ENCODE assay signal across 17 cellular contexts in the genomic region with DNA sequence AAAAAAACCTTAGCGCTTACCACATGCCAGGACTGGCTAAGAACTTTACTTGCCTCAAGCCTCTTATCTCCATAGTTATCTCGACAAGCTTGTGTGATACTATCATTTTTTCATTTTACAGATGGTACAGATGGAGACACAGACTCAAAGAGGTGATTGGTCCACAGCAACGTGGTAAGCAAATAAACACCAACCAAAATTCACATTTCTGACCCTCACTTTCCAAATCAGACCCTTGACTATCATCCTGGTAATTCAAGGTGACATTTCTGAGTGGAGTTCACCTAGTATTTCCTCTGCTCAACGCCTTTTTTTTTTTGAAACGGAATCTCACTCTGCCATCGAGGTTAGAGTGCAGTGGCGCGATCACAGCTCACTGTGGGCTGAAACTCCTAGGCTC.
"Had no signal": no experiment of that assay in that cellular context is flagged by ENCODE, and none has a peak within 500 bp of the region (broad histone marks: within the 10 kb centered on the region; RNA-seq: fewer than 3 reads in every experiment).

No MANE protein-coding gene starts in this region.

- H3K36me3 ChIP-seq: colonic mucosa, esophagus squamous epithelium, spleen, tibial artery had no signal

- H3K9me3 ChIP-seq: colonic mucosa, esophagus squamous epithelium, mucosa of descending colon, tibial artery had no signal

- H3K4me2 ChIP-seq: hepatocyte had no signal

- ATAC-seq: foreskin keratinocyte; mucosa of descending colon; naive thymus-derived CD8-positive, alpha-beta T cell; sciatic nerve; stimulated activated memory B cell treated with anti-CD40 and anti-IgM and Interleukin-4, amounts not matched to agents 10 μg/mL and 1 μg/mL and 100 μg/mL, for 72 hours had no signal

- H2AFZ ChIP-seq: hepatocyte had no signal

- H3K27me3 Mint-ChIP-seq: progenitor cell of endocrine pancreas; stimulated activated memory B cell treated with anti-CD40 and anti-IgM and Interleukin-4, amounts not matched to agents 10 μg/mL and 1 μg/mL and 100 μg/mL, for 72 hours; stimulated activated naive CD8-positive, alpha-beta T cell treated with anti-CD3 and anti-CD28 coated beads, Interleukin-15, Interleukin-2, amounts not matched to agents 100 ng/mL and 50 ng/mL, for 24 hours had no signal

- H3K27me3 ChIP-seq: colonic mucosa, esophagus squamous epithelium, foreskin keratinocyte, hepatocyte, spleen, tibial artery had no signal

- DNase-seq: colonic mucosa; esophagus squamous epithelium; foreskin keratinocyte; mucosa of descending colon; naive thymus-derived CD8-positive, alpha-beta T cell; retina; spleen; stimulated activated CD4-positive, alpha-beta T cell treated with anti-CD3 and anti-CD28 coated beads, Interleukin-15, amount 100 ng/mL, for 24 hours; stimulated activated CD4-positive, alpha-beta T cell treated with anti-CD3 and anti-CD28 coated beads, Interleukin-1b, Interleukin-23, amount 100 ng/mL, for 48 hours; stimulated activated CD4-positive, alpha-beta T cell treated with anti-CD3 and anti-CD28 coated beads, Interleukin-4, amount 100 ng/mL, for 24 hours; tibial artery had no signal

- H3K27ac Mint-ChIP-seq: naive thymus-derived CD8-positive, alpha-beta T cell; progenitor cell of endocrine pancreas; stimulated activated memory B cell treated with anti-CD40 and anti-IgM and Interleukin-4, amounts not matched to agents 10 μg/mL and 1 μg/mL and 100 μg/mL, for 72 hours; stimulated activated naive CD8-positive, alpha-beta T cell treated with anti-CD3 and anti-CD28 coated beads, Interleukin-15, Interleukin-2, amounts not matched to agents 100 ng/mL and 50 ng/mL, for 24 hours had no signal

- H3K79me2 ChIP-seq: hepatocyte had no signal

- H3K4me3 Mint-ChIP-seq: naive thymus-derived CD8-positive, alpha-beta T cell; neural crest cell; stimulated activated memory B cell treated with anti-CD40 and anti-IgM and Interleukin-4, amounts not matched to agents 10 μg/mL and 1 μg/mL and 100 μg/mL, for 72 hours; stimulated activated naive CD8-positive, alpha-beta T cell treated with anti-CD3 and anti-CD28 coated beads, Interleukin-15, Interleukin-2, amounts not matched to agents 100 ng/mL and 50 ng/mL, for 24 hours had no signal

- H3K4me3 ChIP-seq: colonic mucosa, esophagus squamous epithelium, hepatocyte, mucosa of descending colon, spleen, tibial artery had no signal

- H3K27ac ChIP-seq: colonic mucosa, esophagus squamous epithelium, foreskin keratinocyte, hepatocyte, spleen, tibial artery had no signal

- H3K4me1 ChIP-seq: colonic mucosa, tibial artery had no signal

- H3K36me3 Mint-ChIP-seq: stimulated activated memory B cell treated with anti-CD40 and anti-IgM and Interleukin-4, amounts not matched to agents 10 μg/mL and 1 μg/mL and 100 μg/mL, for 72 hours had no signal

- H3K4me1 Mint-ChIP-seq: naive thymus-derived CD8-positive, alpha-beta T cell; stimulated activated memory B cell treated with anti-CD40 and anti-IgM and Interleukin-4, amounts not matched to agents 10 μg/mL and 1 μg/mL and 100 μg/mL, for 72 hours had no signal

- H3K9me3 Mint-ChIP-seq: stimulated activated naive CD8-positive, alpha-beta T cell treated with anti-CD3 and anti-CD28 coated beads, Interleukin-15, Interleukin-2, amounts not matched to agents 100 ng/mL and 50 ng/mL, for 24 hours had no signal
